28 cellular contexts compared by ENCODE assay signal in genomic region chr22:49460662-49461371, GRCh38.
DNase-seq lines count a peak whose midpoint lies in the region; FAIRE-seq and TF ChIP-seq lines count a peak whose summit lies in the region.
"Had no signal": no experiment of that assay in that cellular context is flagged by ENCODE, and none has a peak within 500 bp of the region (broad histone marks: within the 10 kb centered on the region; RNA-seq: fewer than 3 reads in every experiment).

No MANE protein-coding gene starts in this region.

- peak overlapping the region; percentile 36 for H3K27ac ChIP-seq in temporal lobe (ENCODE audit: low read depth, low read length)
- H3K27ac ChIP-seq: breast epithelium, coronary artery, esophagus squamous epithelium, gastroesophageal sphincter, ovary, upper lobe of left lung had no signal

- DNase-seq in NCI-H345 (lab: John Stamatoyannopoulos, UW) (peak; percentile 10), NCI-H345 treated with DMSO at 0.1 percent for 48 hours (lab: John Stamatoyannopoulos, UW; ENCODE audit: unreplicated experiment) (no peak), NCI-H2171 (lab: John Stamatoyannopoulos, UW) (peak; percentile 82), globus pallidus (ENCODE audit: low spot score) (peak; percentile 7), NAMALWA (ENCODE audit: low spot score) (no peak), H54 (ENCODE audit: insufficient read length, low spot score) (no peak), glomerular visceral epithelial cell (ENCODE audit: extremely low spot score) (no peak)
- DNase-seq: activated CD8-positive, alpha-beta T cell treated with anti-CD3 and anti-CD28 coated beads for 36 hours; activated gamma-delta T cell treated with Interleukin-2 at 50 U/mL for 16 hours; activated T-cell treated with anti-CD3 and anti-CD28 coated beads for 4 hours; BE2C; EL; endodermal cell; esophagus squamous epithelium; GOT3; MG63; NCI-H446; ovary; right cardiac atrium; stimulated activated CD4-positive, alpha-beta T cell treated with anti-CD3 and anti-CD28 coated beads, Interleukin-12 subunit alpha, Interleukin-12 subunit beta, amount 100 ng/mL, for 4 hours; stimulated activated naive CD8-positive, alpha-beta T cell treated with anti-CD3 and anti-CD28 coated beads, Interleukin-15, amount 100 ng/mL, for 72 hours; T1000 had no signal

- no peak for TF ChIP-seq POLR2A in H54 (IDR thresholded peaks at IDR 0.05; ENCODE audit: low read depth, low read length)

- no peak for FAIRE-seq in H54 (lab: Jason Lieb, UNC)
- FAIRE-seq: A204.1 had no signal

Comparison
In these comparisons a context has a peak if more than half of its experiments do, and no peak if none do; other contexts are left out.
1. DNase-seq: peak in NCI-H345 (single experiment), NCI-H2171 (single experiment) and globus pallidus (single experiment); none in NCI-H345 treated with DMSO at 0.1 percent for 48 hours (single experiment), NAMALWA (single experiment), H54 (single experiment) and glomerular visceral epithelial cell (single experiment).